Comparison of ENCODE assay signal across 10 cellular contexts in the genomic region with DNA sequence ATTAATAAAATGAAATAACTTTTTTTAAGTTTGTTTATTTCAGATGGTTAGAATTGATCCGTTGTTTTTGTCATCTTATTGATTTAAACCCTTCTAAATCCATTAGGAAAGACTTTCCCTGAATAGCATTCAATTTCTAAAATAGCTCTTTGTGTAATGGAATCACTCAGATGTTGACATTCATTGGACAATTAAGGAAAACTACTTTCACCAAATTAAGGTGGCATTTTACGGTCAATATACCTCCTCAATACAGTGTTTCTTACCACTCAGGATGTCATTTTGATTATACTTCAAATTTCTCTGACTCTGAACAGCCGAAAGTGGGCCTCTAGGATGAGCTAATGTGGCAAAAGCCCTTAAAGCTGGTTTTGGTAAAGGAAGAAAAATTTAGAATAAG. TPM values are rescaled to one million over a fixed set of nuclear protein-coding genes. Genes with fewer than 3 reads are reported as not detected.
DNase-seq lines count a peak whose midpoint lies in the region; ATAC-seq and TF ChIP-seq lines count a peak whose summit lies in the region.
"Had no signal": no experiment of that assay in that cellular context is flagged by ENCODE, and none has a peak within 500 bp of the region (broad histone marks: within the 10 kb centered on the region; RNA-seq: fewer than 3 reads in every experiment).

No MANE protein-coding gene starts in this region.

- peaks cover 79% of the 10 kb centered on the region for H3K4me1 Mint-ChIP-seq in brain

- H2AK5ac ChIP-seq in IMR-90 (ENCODE audit: low read depth, low read length), result no peak overlapping the region

- no peak overlapping the region for H4K91ac ChIP-seq in IMR-90 (ENCODE audit: insufficient read depth, low read depth, low read length)

- H3K27me3 Mint-ChIP-seq in brain, result peaks cover 12% of the 10 kb centered on the region

- dilution Hi-C loops in IMR-90 (cut with HindIII; ENCODE audit: low sequenced_read_pairs, unreplicated experiment), result no loop called here

- POLR2A ChIA-PET in IMR-90 (lab: Charles Lee; ENCODE audit: unreplicated experiment) (interaction anchor here (1.0 kb wide), 1 partner anchor 9 kb away, joined by 3 read pairs; no protein-coding TSS in a partner anchor), HEK293T (lab: Yijun Ruan, JAX) (interaction anchor here (1.7 to 5.7 kb wide), 2 partner anchors 10 to 147 kb away, joined by 3 to 172 read pairs; a partner anchor contains a TSS)

- DNase-seq in BE2C (no peak), IMR-90 (no peak), NCI-H1694 treated with DMSO at 0.1 percent for 48 hours (lab: John Stamatoyannopoulos, UW) (no peak), GM13977 (ENCODE audit: low spot score) (no peak), HEK293T (ENCODE audit: extremely low spot score) (no peak)
- DNase-seq: NCI-H226; stimulated activated CD4-positive, alpha-beta T cell treated with anti-CD3 and anti-CD28 coated beads, Interleukin-4, amount 100 ng/mL, for 1 hour had no signal

- peak overlapping the region; percentile 88 for H3K4me3 ChIP-seq in BE2C (ENCODE audit: low read depth, low read length)
- peak overlapping the region; percentile 70; the same call in 1 of the 2 replicates for H3K4me3 ChIP-seq in IMR-90 (ENCODE audit: insufficient read depth, low read depth, low read length)
- H3K4me3 ChIP-seq in mesodermal cell (ENCODE audit: extremely low read depth, insufficient read depth, low read length, poor library complexity, severe bottlenecking), result peak overlapping the region; percentile 94

- CTCF ChIA-PET in IMR-90 (lab: Yijun Ruan, JAX) (interaction anchor here (0.5 kb wide), 1 partner anchor 9 kb away, joined by 3 read pairs; a partner anchor contains a TSS), HEK293T (lab: Yijun Ruan, JAX) (no interaction called here)

- no peak overlapping the region for H2AK9ac ChIP-seq in IMR-90 (replicated peaks; ENCODE audit: low read depth, low read length, poor library complexity)

- H3K79me1 ChIP-seq in IMR-90 (ENCODE audit: low read depth in 1 of 2, low read length in 2 of 2), result peaks cover 13 to 23% of the 10 kb centered on the region in 2 experiments; a peak in 3 of 4 replicates

- peak overlapping the region; percentile 95 to 99 (median 97) for H3K4me3 Mint-ChIP-seq in brain

- peaks cover 0 to 5% (median 0%) of the 10 kb centered on the region in 5 experiments for H3K9me3 Mint-ChIP-seq in brain

- no peak overlapping the region; the same call in 1 of the 2 replicates for H3K27ac ChIP-seq in IMR-90 (ENCODE audit: insufficient read depth, low read length)
- no peak overlapping the region for H3K27ac ChIP-seq in mesodermal cell (ENCODE audit: low read depth, low read length, severe bottlenecking)

- H3K9me1 ChIP-seq in IMR-90 (ENCODE audit: insufficient read depth, low read length), result no peaks in the 10 kb centered on the region

- H3K36me3 ChIP-seq in BE2C (peaks cover 34% of the 10 kb centered on the region), IMR-90 (ENCODE audit: control insufficient read depth, insufficient read depth, low read length) (peaks cover 4% of the 10 kb centered on the region), mesodermal cell (ENCODE audit: control insufficient read depth, insufficient read depth, low read length) (peaks cover 47% of the 10 kb centered on the region)

- peak overlapping the region; percentile 92 for H3K4me2 ChIP-seq in IMR-90 (ENCODE audit: low read depth, low read length)

- H3K27me3 ChIP-seq in BE2C (no peaks in the 10 kb centered on the region), IMR-90 (ENCODE audit: control insufficient read depth, insufficient read depth, low read length) (no peaks in the 10 kb centered on the region)

- no CpG with 5 or more reads among the region's 3 CpGs for WGBS in IMR-90 (ENCODE audit: extremely low coverage in 2 of 2, insufficient read length in 1 of 2), 2 experiments
- WGBS in mesodermal cell (ENCODE audit: insufficient coverage in 2 of 2), 2 experiments, result 88 to 94% methylated on average over 2 of the region's 3 CpGs

- H3K56ac ChIP-seq in IMR-90 (ENCODE audit: extremely low read depth, insufficient read depth, low read length), result no peak overlapping the region

- BruUV-seq in IMR-90 (replicated peaks; lab: Mats Ljungman, UMichigan), result no TSS peak

- no peaks in the 10 kb centered on the region for H3K9me3 ChIP-seq in BE2C
- H3K9me3 ChIP-seq in IMR-90 (ENCODE audit: control insufficient read depth, insufficient read depth, low read length), result no peaks in the 10 kb centered on the region
- H3K9me3 ChIP-seq in mesodermal cell (ENCODE audit: control insufficient read depth, low read length), result no peaks in the 10 kb centered on the region

- ATAC-seq in IMR-90 (ENCODE audit: low read depth) (no peak), GM21825 (IDR thresholded peaks at IDR 0.05; ENCODE audit: unreplicated experiment) (no peak)

- no peaks in the 10 kb centered on the region; the same call in 1 of the 2 replicates for H3K4me1 ChIP-seq in BE2C
- H3K4me1 ChIP-seq in IMR-90 (ENCODE audit: control insufficient read depth, insufficient read depth, low read length), result peaks cover 2% of the 10 kb centered on the region
- peaks cover 20% of the 10 kb centered on the region for H3K4me1 ChIP-seq in mesodermal cell (ENCODE audit: control insufficient read depth, insufficient read depth, low read length, poor library complexity, severe bottlenecking)

- peak overlapping the region; percentile 74; the same call in 1 of the 2 replicates for H3K23ac ChIP-seq in IMR-90 (ENCODE audit: low read depth, low read length)

- in situ Hi-C loops in IMR-90 (cut with MboI; ENCODE audit: low sequenced_read_pairs) (no loop called here), GM13977 (cut with MboI; ENCODE audit: low pct_unique_long_range_greater_than_20kb, low sequenced_read_pairs, unreplicated experiment) (loop anchor here (25.0 kb wide), 1 partner anchor 1512 kb away; no protein-coding TSS in a partner anchor)

- no peak overlapping the region for H2BK20ac ChIP-seq in IMR-90 (ENCODE audit: low read depth, low read length)

- H3K27ac Mint-ChIP-seq in brain, result peak overlapping the region; percentile 94 to 99 (median 98)

- TF ChIP-seq CTCF in BE2C (IDR thresholded peaks at IDR 0.05; ENCODE audit: low read depth, low read length) (no peak), IMR-90 (conservative IDR thresholded peaks at IDR 0.05; ENCODE audit: low read depth, low read length) (no peak), brain (conservative IDR thresholded peaks at IDR 0.05) (no peak), GM13977 (IDR thresholded peaks at IDR 0.05; ENCODE audit: extremely low read depth, insufficient read depth, missing control alignments) (no peak)

- peaks cover 27% of the 10 kb centered on the region for H3K36me3 Mint-ChIP-seq in brain

- H3K14ac ChIP-seq in IMR-90 (replicated peaks; ENCODE audit: low read depth, low read length), result peak overlapping the region; percentile 17

- H4K5ac ChIP-seq in IMR-90 (ENCODE audit: low read depth, low read length), result no peak overlapping the region

- no peak overlapping the region for H3K4ac ChIP-seq in IMR-90 (ENCODE audit: low read depth, low read length)

- intact Hi-C loops in IMR-90 (cut with micrococcal nuclease), result no loop called here

- H2BK120ac ChIP-seq in IMR-90 (ENCODE audit: low read depth, low read length), result no peak overlapping the region

- no peak overlapping the region for H2BK15ac ChIP-seq in IMR-90 (ENCODE audit: low read depth, low read length)

- H3K9ac ChIP-seq in IMR-90 (ENCODE audit: low read depth, low read length), result peak overlapping the region; percentile 62

- no peak overlapping the region for H2BK5ac ChIP-seq in IMR-90 (ENCODE audit: low read depth, low read length, poor library complexity, severe bottlenecking)

- no peak overlapping the region for H4K8ac ChIP-seq in IMR-90 (ENCODE audit: low read depth in 2 of 2, low read length in 2 of 2)

- TF ChIP-seq POLR2A in IMR-90 (IDR thresholded peaks at IDR 0.05; ENCODE audit: low read depth, low read length), result no peak

- no peak overlapping the region for H3K18ac ChIP-seq in IMR-90 (ENCODE audit: low read depth, low read length)

- H4K20me1 ChIP-seq in IMR-90 (ENCODE audit: insufficient read depth, low read length), result peaks cover 18% of the 10 kb centered on the region; the same call in 1 of the 2 replicates

- TF ChIP-seq RAD21 in IMR-90 (IDR thresholded peaks at IDR 0.05; ENCODE audit: low read length), result no peak

- no peak overlapping the region for H2AFZ ChIP-seq in IMR-90 (replicated peaks; ENCODE audit: low read length, poor library complexity)

TF ChIP-seq in IMR-90, 13 proteins besides CTCF, POLR2A, EP300 and RAD21:
- no peak for TF ChIP-seq CHD1 (IDR thresholded peaks at IDR 0.05; ENCODE audit: low read depth, low read length)
- TF ChIP-seq NFE2L2 (IDR thresholded peaks at IDR 0.05; ENCODE audit: low read depth, low read length), result no peak
- TF ChIP-seq RFX5 (IDR thresholded peaks at IDR 0.05; ENCODE audit: low read depth, low read length), result no peak
- no peak for TF ChIP-seq MXI1 (IDR thresholded peaks at IDR 0.05; ENCODE audit: borderline replicate concordance, low read depth, low read length)
- no peak for TF ChIP-seq RCOR1 (IDR thresholded peaks at IDR 0.05; ENCODE audit: insufficient replicate concordance, low read length)

TF ChIP-seq in HEK293T, 16 proteins besides CTCF, POLR2A, EP300 and RAD21 (continues in another document):
- TF ChIP-seq SUZ12 (IDR thresholded peaks at IDR 0.05) (no peak), FOXA1 (IDR thresholded peaks at IDR 0.05) (no peak), FOXK2 (IDR thresholded peaks at IDR 0.05) (no peak), ARNT (IDR thresholded peaks at IDR 0.05) (no peak), ZNF384 (IDR thresholded peaks at IDR 0.05) (no peak), HDGF (IDR thresholded peaks at IDR 0.05; ENCODE audit: borderline replicate concordance) (no peak), CTBP1 (IDR thresholded peaks at IDR 0.05; ENCODE audit: borderline replicate concordance) (no peak), ELF4 (IDR thresholded peaks at IDR 0.05) (no peak), LEF1 (IDR thresholded peaks at IDR 0.05; ENCODE audit: borderline replicate concordance) (no peak)

RNA-seq across cellular contexts. Expression of a gene that starts 1.8 kb away (rescaled TPM):
- polyA plus RNA-seq in BE2C (2012; ENCODE audit: insufficient read depth, insufficient read length, low read depth), result 186 TPM
- total RNA-seq in IMR-90 (2012; rRNA removed), result 190 and 614 TPM in 2 replicates
- polyA plus RNA-seq in IMR-90 (2012; rRNA removed) (69.6 and 78.1 TPM in 2 replicates), brain (ENCODE audit: insufficient read depth, low read depth, low replicate concordance) (363 TPM)
- polyA plus RNA-seq in IMR-90 (2012; cell fraction: cytosol; rRNA removed), result 35.9 and 128 TPM in 2 replicates
- 10.2 and 36.5 TPM in 2 replicates for polyA plus RNA-seq in IMR-90 (2012; cell fraction: nucleus; rRNA removed; ENCODE audit: low replicate concordance)
- polyA plus RNA-seq in mesodermal cell (2013, experiment 1 of 2), result 236 TPM
- 268 TPM for polyA plus RNA-seq in mesodermal cell (2013, experiment 2 of 2)

RNA-seq across cellular contexts. Expression of a gene that starts 9.4 kb away (rescaled TPM):
- polyA plus RNA-seq in BE2C (2012; ENCODE audit: insufficient read depth, insufficient read length, low read depth), result 1,076 TPM
- 2,973 and 4,619 TPM in 2 replicates for total RNA-seq in IMR-90 (2012; rRNA removed)
- polyA plus RNA-seq in IMR-90 (2012; rRNA removed) (4,450 and 4,588 TPM in 2 replicates), brain (ENCODE audit: insufficient read depth, low read depth, low replicate concordance) (3,160 TPM)
- 1,608 and 2,537 TPM in 2 replicates for polyA plus RNA-seq in IMR-90 (2012; cell fraction: cytosol; rRNA removed)
- 179 and 1,902 TPM in 2 replicates for polyA plus RNA-seq in IMR-90 (2012; cell fraction: nucleus; rRNA removed; ENCODE audit: low replicate concordance)
- 2,078 TPM for polyA plus RNA-seq in mesodermal cell (2013, experiment 1 of 2)
- 2,164 TPM for polyA plus RNA-seq in mesodermal cell (2013, experiment 2 of 2)
